In genomic region chr4:89213382-89213701, GRCh38 we compare ENCODE assay signal across 21 cellular contexts.
"Had no signal": no experiment of that assay in that cellular context is flagged by ENCODE, and none has a peak within 500 bp of the region (broad histone marks: within the 10 kb centered on the region; RNA-seq: fewer than 3 reads in every experiment).

No MANE protein-coding gene starts in this region.

- H3K9me3 ChIP-seq: colonic mucosa had no signal

- DNase-seq: activated CD4-positive, alpha-beta T cell treated with anti-CD3 and anti-CD28 coated beads for 48 hours; activated CD4-positive, alpha-beta T cell treated with anti-CD3 and anti-CD28 coated beads, Interleukin-2, amount 50 U/mL, for 48 hours; activated CD4-positive, CD25-positive, alpha-beta regulatory T cell treated with anti-CD3 and anti-CD28 coated beads, Interleukin-2, amount 50 U/mL, for 72 hours; activated CD8-positive, alpha-beta memory T cell treated with anti-CD3 and anti-CD28 coated beads for 24 hours; activated effector memory CD4-positive, alpha-beta T cell treated with anti-CD3 and anti-CD28 coated beads, Interleukin-2, amount 50 U/mL, for 16 hours; activated naive CD4-positive, alpha-beta T cell treated with anti-CD3 and anti-CD28 coated beads, Interleukin-2, amount 10 ng/mL, durations not matched to agents 7 days and 5 days; activated naive CD8-positive, alpha-beta T cell treated with anti-CD3 and anti-CD28 coated beads for 36 hours; activated T-cell treated with anti-CD3 and anti-CD28 coated beads, Interleukin-2, amount 50 U/mL, for 4 hours; caudate nucleus; colonic mucosa; NCI-H1105; NCI-H1694 treated with DMSO at 0.1 percent for 48 hours; NCI-H2029 treated with DMSO at 0.1 percent for 48 hours; NCI-H446; NCI-H524; PC-9; SIG-M5; T-helper 17 cell; T-helper 9 cell had no signal

- H3K27ac ChIP-seq: colonic mucosa, KMS-11, PC-9 had no signal

- H3K4me3 ChIP-seq: colonic mucosa, PC-9 had no signal

- H3K36me3 ChIP-seq: colonic mucosa had no signal

- H3K27me3 ChIP-seq: colonic mucosa had no signal

- ATAC-seq: activated T-cell treated with anti-CD3 and anti-CD28 coated beads, Interleukin-2, amount 50 U/mL, for 4 hours; T-helper 17 cell; WTC11 had no signal
